ENCODE assay signal across 7 cellular contexts in genomic region chr17:50026901-50027638, GRCh38. TPM values are rescaled to one million over a fixed set of nuclear protein-coding genes. Genes with fewer than 3 reads are reported as not detected.
DNase-seq lines count a peak whose midpoint lies in the region; ATAC-seq and TF ChIP-seq lines count a peak whose summit lies in the region.

No MANE protein-coding gene starts in this region.

- DNase-seq in NCI-H128 (lab: John Stamatoyannopoulos, UW; ENCODE audit: unreplicated experiment) (peak; percentile 19), brain pericyte (ENCODE audit: low read depth, low spot score) (peak; percentile 66), immature natural killer cell (peak; percentile 61 to 66 (median 62))
- peak; percentile 62 to 82 for DNase-seq in stimulated activated CD4-positive, alpha-beta T cell treated with anti-CD3 and anti-CD28 coated beads, Interleukin-12 subunit alpha, Interleukin-12 subunit beta, amount 100 ng/mL, for 24 hours (ENCODE audit: low read depth in 2 of 2)

- H3K4me1 Mint-ChIP-seq in immature natural killer cell: peaks cover 10 to 11% of the 10 kb centered on the region in 2 donors

- H3K27ac ChIP-seq in VCaP: no peak overlapping the region; the same call in 1 of the 2 replicates

- peak overlapping the region in 1 of 5 donors; percentile 44 for H3K4me3 Mint-ChIP-seq in immature natural killer cell

- H3K36me3 Mint-ChIP-seq in immature natural killer cell: no peaks in the 10 kb centered on the region

- H3K27me3 Mint-ChIP-seq in immature natural killer cell (ENCODE audit: low read depth in 3 of 3): peaks cover 4 to 18% (median 6%) of the 10 kb centered on the region in 3 donors

- TF ChIP-seq CTCF in GM12872 (IDR thresholded peaks at IDR 0.05; ENCODE audit: insufficient read depth, low read depth, low read length): peak; percentile 99
- peak; percentile 97 for TF ChIP-seq CTCF in VCaP (conservative IDR thresholded peaks at IDR 0.05)

- no peak overlapping the region for H3K27ac Mint-ChIP-seq in immature natural killer cell

- H3K9me3 Mint-ChIP-seq in immature natural killer cell: no peaks in the 10 kb centered on the region

- no peak for ATAC-seq in GM19395 (IDR thresholded peaks at IDR 0.05; ENCODE audit: unreplicated experiment)

RNA-seq across cellular contexts. Expression of gene ITGA3, which starts 28.8 kb away (rescaled TPM):
- 1 to 10 TPM in 1 of 3 donors, under 1 TPM in 1, not detected in 1; 0.54 to 1.1 TPM for polyA plus RNA-seq in immature natural killer cell

RNA-seq across cellular contexts. Expression of gene DLX3, which starts 32.0 kb away (rescaled TPM):
- not detected for polyA plus RNA-seq in immature natural killer cell

RNA-seq across cellular contexts. Expression of gene DLX4, which starts 58.1 kb away (rescaled TPM):
- polyA plus RNA-seq in immature natural killer cell: under 1 TPM in 2 of 3 donors, not detected in 1; 0.19 to 0.32 TPM

Comparison
In these comparisons a context has a peak if more than half of its experiments do, and no peak if none do; other contexts are left out.
1. DNase-seq: peak in every context shown above with its lines; median percentile 72 in stimulated activated CD4-positive, alpha-beta T cell treated with anti-CD3 and anti-CD28 coated beads, Interleukin-12 subunit alpha, Interleukin-12 subunit beta, amount 100 ng/mL, for 24 hours; 66 in brain pericyte; 62 in immature natural killer cell; 19 in NCI-H128.